Comparison of ENCODE assay signal across 8 cellular contexts in genomic region chr9:89000973-89001916, GRCh38. TPM values are rescaled to one million over a fixed set of nuclear protein-coding genes. Genes with fewer than 3 reads are reported as not detected.
DNase-seq lines count a peak whose midpoint lies in the region; ATAC-seq lines count a peak whose summit lies in the region.

No MANE protein-coding gene starts in this region.

- H3K4me1 Mint-ChIP-seq in activated CD8-positive, alpha-beta T cell treated with anti-CD3 and anti-CD28 coated beads, Interleukin-2, amount 10 ng/mL, durations not matched to agents 7 days and 5 days (ENCODE audit: low read depth), result peaks cover 3% of the 10 kb centered on the region
- H3K4me1 Mint-ChIP-seq in effector memory CD8-positive, alpha-beta T cell (ENCODE audit: low read depth in 2 of 2), result peaks cover 5 to 6% of the 10 kb centered on the region in 2 donors
- H3K4me1 Mint-ChIP-seq in memory B cell, result no peaks in the 10 kb centered on the region

- POLR2A ChIA-PET in activated CD8-positive, alpha-beta T cell treated with anti-CD3 and anti-CD28 coated beads, Interleukin-2, amount 10 ng/mL, durations not matched to agents 7 days and 5 days (lab: Charles Lee), result no interaction called here

- no peak overlapping the region for H3K4me3 Mint-ChIP-seq in activated CD8-positive, alpha-beta T cell treated with anti-CD3 and anti-CD28 coated beads, Interleukin-2, amount 10 ng/mL, durations not matched to agents 7 days and 5 days
- H3K4me3 Mint-ChIP-seq in effector memory CD8-positive, alpha-beta T cell, result no peak overlapping the region
- H3K4me3 Mint-ChIP-seq in memory B cell, result no peak overlapping the region

- H3K9me3 Mint-ChIP-seq in activated CD8-positive, alpha-beta T cell treated with anti-CD3 and anti-CD28 coated beads, Interleukin-2, amount 10 ng/mL, durations not matched to agents 7 days and 5 days (ENCODE audit: insufficient read depth), result no peaks in the 10 kb centered on the region
- no peaks in the 10 kb centered on the region for H3K9me3 Mint-ChIP-seq in effector memory CD8-positive, alpha-beta T cell
- no peaks in the 10 kb centered on the region for H3K9me3 Mint-ChIP-seq in memory B cell

- in situ Hi-C loops in G401 (cut with HindIII; ENCODE audit: low sequenced_read_pairs), result no loop called here

- no peaks in the 10 kb centered on the region for H3K36me3 Mint-ChIP-seq in activated CD8-positive, alpha-beta T cell treated with anti-CD3 and anti-CD28 coated beads, Interleukin-2, amount 10 ng/mL, durations not matched to agents 7 days and 5 days (ENCODE audit: low read depth)
- no peaks in the 10 kb centered on the region for H3K36me3 Mint-ChIP-seq in effector memory CD8-positive, alpha-beta T cell (ENCODE audit: insufficient read depth)
- no peaks in the 10 kb centered on the region for H3K36me3 Mint-ChIP-seq in memory B cell

- H3K27ac Mint-ChIP-seq in activated CD8-positive, alpha-beta T cell treated with anti-CD3 and anti-CD28 coated beads, Interleukin-2, amount 10 ng/mL, durations not matched to agents 7 days and 5 days, result no peak overlapping the region
- no peak overlapping the region for H3K27ac Mint-ChIP-seq in effector memory CD8-positive, alpha-beta T cell
- no peak overlapping the region for H3K27ac Mint-ChIP-seq in memory B cell

- CTCF ChIA-PET in activated CD8-positive, alpha-beta T cell treated with anti-CD3 and anti-CD28 coated beads, Interleukin-2, amount 10 ng/mL, durations not matched to agents 7 days and 5 days (lab: Charles Lee), result interaction anchor here (0.6 to 1.9 kb wide), 7 partner anchors 9 to 1050 kb away, joined by 3 to 14 read pairs (median 4); no protein-coding TSS in a partner anchor

- peaks cover 14% of the 10 kb centered on the region for H3K27me3 Mint-ChIP-seq in activated CD8-positive, alpha-beta T cell treated with anti-CD3 and anti-CD28 coated beads, Interleukin-2, amount 10 ng/mL, durations not matched to agents 7 days and 5 days (ENCODE audit: low read depth)
- peaks cover 16 to 29% of the 10 kb centered on the region in 2 donors for H3K27me3 Mint-ChIP-seq in effector memory CD8-positive, alpha-beta T cell
- H3K27me3 Mint-ChIP-seq in memory B cell, result peaks cover 12% of the 10 kb centered on the region

- ATAC-seq in HG03139 (IDR thresholded peaks at IDR 0.05; ENCODE audit: unreplicated experiment) (peak; percentile 71), memory B cell (ENCODE audit: low read depth) (no peak), GM19395 (IDR thresholded peaks at IDR 0.05; ENCODE audit: unreplicated experiment) (no peak)
- ATAC-seq in activated CD8-positive, alpha-beta T cell treated with anti-CD3 and anti-CD28 coated beads, Interleukin-2, amount 10 ng/mL, durations not matched to agents 7 days and 5 days, result peak; percentile 87
- ATAC-seq in effector memory CD8-positive, alpha-beta T cell (replicated peaks), result no peak

- DNase-seq in G401 (ENCODE audit: low spot score) (peak; percentile 92), NCI-H69 (lab: John Stamatoyannopoulos, UW) (peak; percentile 79), memory B cell (ENCODE audit: low spot score in 2 of 2) (peak; percentile 8 to 37)
- DNase-seq in activated CD8-positive, alpha-beta T cell treated with anti-CD3 and anti-CD28 coated beads, Interleukin-2, amount 10 ng/mL, durations not matched to agents 7 days and 5 days, result peak; percentile 85
- DNase-seq in effector memory CD8-positive, alpha-beta T cell, result peak; percentile 36 to 55 (median 37)
- DNase-seq in stimulated activated CD8-positive, alpha-beta memory T cell treated with anti-CD3 and anti-CD28 coated beads, Interleukin-15, amount 100 ng/mL, for 24 hours (ENCODE audit: low read depth), result peak; percentile 61

RNA-seq across cellular contexts. Expression of gene S1PR3, which starts 10.0 kb away (rescaled TPM):
- not detected in 2 replicates for total RNA-seq in G401 (2014; rRNA removed; shearing (Covaris generic))
- total RNA-seq in activated CD8-positive, alpha-beta T cell treated with anti-CD3 and anti-CD28 coated beads, Interleukin-2, amount 10 ng/mL, durations not matched to agents 7 days and 5 days, result not detected

Comparison
In these comparisons a context has a peak if more than half of its experiments do, and no peak if none do; other contexts are left out.
1. DNase-seq: peak in every context shown above with its lines; median percentile 92 in G401; 85 in activated CD8-positive, alpha-beta T cell treated with anti-CD3 and anti-CD28 coated beads, Interleukin-2, amount 10 ng/mL, durations not matched to agents 7 days and 5 days; 79 in NCI-H69; 61 in stimulated activated CD8-positive, alpha-beta memory T cell treated with anti-CD3 and anti-CD28 coated beads, Interleukin-15, amount 100 ng/mL, for 24 hours; 37 in effector memory CD8-positive, alpha-beta T cell; 22 in memory B cell.
2. ATAC-seq: peak in HG03139 (single experiment) and activated CD8-positive, alpha-beta T cell treated with anti-CD3 and anti-CD28 coated beads, Interleukin-2, amount 10 ng/mL, durations not matched to agents 7 days and 5 days (single experiment); none in effector memory CD8-positive, alpha-beta T cell (single experiment), memory B cell (single experiment) and GM19395 (single experiment).